Comparison of ENCODE assay signal across 2 cellular contexts in the genomic region with DNA sequence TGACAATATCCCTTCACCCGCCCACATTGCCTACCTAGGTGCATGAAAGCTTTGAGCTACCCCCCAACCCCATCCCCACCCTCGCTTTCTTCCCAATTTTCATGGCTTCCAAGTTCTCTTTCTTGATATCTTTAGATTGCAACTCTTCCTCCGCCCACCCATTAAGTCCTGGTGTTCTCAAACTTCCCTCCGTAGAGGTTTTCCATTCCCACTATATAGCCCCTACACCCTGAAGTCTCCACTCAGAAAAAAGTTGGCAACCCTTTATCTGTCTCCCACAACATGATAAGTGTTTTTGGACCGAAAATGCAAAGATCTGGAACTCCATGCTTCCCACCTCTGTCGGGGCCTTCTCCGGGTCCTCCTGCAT.
TF ChIP-seq lines count a peak whose summit lies in the region.

No MANE protein-coding gene starts in this region.

TF ChIP-seq in H1, 55 proteins besides CTCF, POLR2A, EP300 and RAD21:
- TF ChIP-seq ATF2 (IDR thresholded peaks at IDR 0.05; ENCODE audit: low read length) (no peak), MAX (IDR thresholded peaks at IDR 0.05) (no peak), GABPA (IDR thresholded peaks at IDR 0.05; ENCODE audit: borderline replicate concordance, insufficient read depth, low read length) (no peak), MAFK (IDR thresholded peaks at IDR 0.05; ENCODE audit: low read depth, low read length) (no peak), KDM1A (IDR thresholded peaks at IDR 0.05; ENCODE audit: borderline replicate concordance, low read length) (no peak), CBX5 (IDR thresholded peaks at IDR 0.05; ENCODE audit: low read depth, low read length) (no peak), RFX5 (IDR thresholded peaks at IDR 0.05; ENCODE audit: borderline replicate concordance, low read depth, low read length) (no peak), CHD2 (IDR thresholded peaks at IDR 0.05; ENCODE audit: low read length) (no peak), SP2 (IDR thresholded peaks at IDR 0.05; ENCODE audit: low read length) (no peak), TAF1 (IDR thresholded peaks at IDR 0.05; ENCODE audit: low read depth, low read length) (no peak), TEAD4 (IDR thresholded peaks at IDR 0.05; ENCODE audit: low read depth, low read length) (no peak)
- TF ChIP-seq, protein P1, sequence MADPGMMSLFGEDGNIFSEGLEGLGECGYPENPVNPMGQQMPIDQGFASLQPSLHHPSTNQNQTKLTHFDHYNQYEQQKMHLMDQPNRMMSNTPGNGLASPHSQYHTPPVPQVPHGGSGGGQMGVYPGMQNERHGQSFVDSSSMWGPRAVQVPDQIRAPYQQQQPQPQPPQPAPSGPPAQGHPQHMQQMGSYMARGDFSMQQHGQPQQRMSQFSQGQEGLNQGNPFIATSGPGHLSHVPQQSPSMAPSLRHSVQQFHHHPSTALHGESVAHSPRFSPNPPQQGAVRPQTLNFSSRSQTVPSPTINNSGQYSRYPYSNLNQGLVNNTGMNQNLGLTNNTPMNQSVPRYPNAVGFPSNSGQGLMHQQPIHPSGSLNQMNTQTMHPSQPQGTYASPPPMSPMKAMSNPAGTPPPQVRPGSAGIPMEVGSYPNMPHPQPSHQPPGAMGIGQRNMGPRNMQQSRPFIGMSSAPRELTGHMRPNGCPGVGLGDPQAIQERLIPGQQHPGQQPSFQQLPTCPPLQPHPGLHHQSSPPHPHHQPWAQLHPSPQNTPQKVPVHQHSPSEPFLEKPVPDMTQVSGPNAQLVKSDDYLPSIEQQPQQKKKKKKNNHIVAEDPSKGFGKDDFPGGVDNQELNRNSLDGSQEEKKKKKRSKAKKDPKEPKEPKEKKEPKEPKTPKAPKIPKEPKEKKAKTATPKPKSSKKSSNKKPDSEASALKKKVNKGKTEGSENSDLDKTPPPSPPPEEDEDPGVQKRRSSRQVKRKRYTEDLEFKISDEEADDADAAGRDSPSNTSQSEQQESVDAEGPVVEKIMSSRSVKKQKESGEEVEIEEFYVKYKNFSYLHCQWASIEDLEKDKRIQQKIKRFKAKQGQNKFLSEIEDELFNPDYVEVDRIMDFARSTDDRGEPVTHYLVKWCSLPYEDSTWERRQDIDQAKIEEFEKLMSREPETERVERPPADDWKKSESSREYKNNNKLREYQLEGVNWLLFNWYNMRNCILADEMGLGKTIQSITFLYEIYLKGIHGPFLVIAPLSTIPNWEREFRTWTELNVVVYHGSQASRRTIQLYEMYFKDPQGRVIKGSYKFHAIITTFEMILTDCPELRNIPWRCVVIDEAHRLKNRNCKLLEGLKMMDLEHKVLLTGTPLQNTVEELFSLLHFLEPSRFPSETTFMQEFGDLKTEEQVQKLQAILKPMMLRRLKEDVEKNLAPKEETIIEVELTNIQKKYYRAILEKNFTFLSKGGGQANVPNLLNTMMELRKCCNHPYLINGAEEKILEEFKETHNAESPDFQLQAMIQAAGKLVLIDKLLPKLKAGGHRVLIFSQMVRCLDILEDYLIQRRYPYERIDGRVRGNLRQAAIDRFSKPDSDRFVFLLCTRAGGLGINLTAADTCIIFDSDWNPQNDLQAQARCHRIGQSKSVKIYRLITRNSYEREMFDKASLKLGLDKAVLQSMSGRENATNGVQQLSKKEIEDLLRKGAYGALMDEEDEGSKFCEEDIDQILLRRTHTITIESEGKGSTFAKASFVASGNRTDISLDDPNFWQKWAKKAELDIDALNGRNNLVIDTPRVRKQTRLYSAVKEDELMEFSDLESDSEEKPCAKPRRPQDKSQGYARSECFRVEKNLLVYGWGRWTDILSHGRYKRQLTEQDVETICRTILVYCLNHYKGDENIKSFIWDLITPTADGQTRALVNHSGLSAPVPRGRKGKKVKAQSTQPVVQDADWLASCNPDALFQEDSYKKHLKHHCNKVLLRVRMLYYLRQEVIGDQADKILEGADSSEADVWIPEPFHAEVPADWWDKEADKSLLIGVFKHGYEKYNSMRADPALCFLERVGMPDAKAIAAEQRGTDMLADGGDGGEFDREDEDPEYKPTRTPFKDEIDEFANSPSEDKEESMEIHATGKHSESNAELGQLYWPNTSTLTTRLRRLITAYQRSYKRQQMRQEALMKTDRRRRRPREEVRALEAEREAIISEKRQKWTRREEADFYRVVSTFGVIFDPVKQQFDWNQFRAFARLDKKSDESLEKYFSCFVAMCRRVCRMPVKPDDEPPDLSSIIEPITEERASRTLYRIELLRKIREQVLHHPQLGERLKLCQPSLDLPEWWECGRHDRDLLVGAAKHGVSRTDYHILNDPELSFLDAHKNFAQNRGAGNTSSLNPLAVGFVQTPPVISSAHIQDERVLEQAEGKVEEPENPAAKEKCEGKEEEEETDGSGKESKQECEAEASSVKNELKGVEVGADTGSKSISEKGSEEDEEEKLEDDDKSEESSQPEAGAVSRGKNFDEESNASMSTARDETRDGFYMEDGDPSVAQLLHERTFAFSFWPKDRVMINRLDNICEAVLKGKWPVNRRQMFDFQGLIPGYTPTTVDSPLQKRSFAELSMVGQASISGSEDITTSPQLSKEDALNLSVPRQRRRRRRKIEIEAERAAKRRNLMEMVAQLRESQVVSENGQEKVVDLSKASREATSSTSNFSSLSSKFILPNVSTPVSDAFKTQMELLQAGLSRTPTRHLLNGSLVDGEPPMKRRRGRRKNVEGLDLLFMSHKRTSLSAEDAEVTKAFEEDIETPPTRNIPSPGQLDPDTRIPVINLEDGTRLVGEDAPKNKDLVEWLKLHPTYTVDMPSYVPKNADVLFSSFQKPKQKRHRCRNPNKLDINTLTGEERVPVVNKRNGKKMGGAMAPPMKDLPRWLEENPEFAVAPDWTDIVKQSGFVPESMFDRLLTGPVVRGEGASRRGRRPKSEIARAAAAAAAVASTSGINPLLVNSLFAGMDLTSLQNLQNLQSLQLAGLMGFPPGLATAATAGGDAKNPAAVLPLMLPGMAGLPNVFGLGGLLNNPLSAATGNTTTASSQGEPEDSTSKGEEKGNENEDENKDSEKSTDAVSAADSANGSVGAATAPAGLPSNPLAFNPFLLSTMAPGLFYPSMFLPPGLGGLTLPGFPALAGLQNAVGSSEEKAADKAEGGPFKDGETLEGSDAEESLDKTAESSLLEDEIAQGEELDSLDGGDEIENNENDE (IDR thresholded peaks at IDR 0.05; ENCODE audit: insufficient replicate concordance, low read length): no peak

TF ChIP-seq in neural cell, 6 proteins besides CTCF, POLR2A, EP300 and RAD21:
- no peak for TF ChIP-seq POLR2AphosphoS5 (IDR thresholded peaks at IDR 0.05)
- TF ChIP-seq EZH2 (IDR thresholded peaks at IDR 0.05; ENCODE audit: borderline replicate concordance, insufficient read depth, low read length, poor library complexity, severe bottlenecking): no peak
- TF ChIP-seq MXI1 (conservative IDR thresholded peaks at IDR 0.05; ENCODE audit: poor library complexity, severe bottlenecking): no peak
- TF ChIP-seq SMC3 (conservative IDR thresholded peaks at IDR 0.05; ENCODE audit: poor library complexity): no peak
- TF ChIP-seq REST (IDR thresholded peaks at IDR 0.05; ENCODE audit: borderline replicate concordance): no peak
- no peak for TF ChIP-seq TAF1 (IDR thresholded peaks at IDR 0.05; ENCODE audit: low read depth)
